Comparison of ENCODE assay signal across 8 cellular contexts in genomic region chr18:9914334-9914583, GRCh38. TPM values are rescaled to one million over a fixed set of nuclear protein-coding genes. Genes with fewer than 3 reads are reported as not detected.
A peak's percentile ranks its signal among the peaks of the same experiment; 100 is the strongest.
DNase-seq lines count a peak whose midpoint lies in the region; ATAC-seq and TF ChIP-seq lines count a peak whose summit lies in the region.

No MANE protein-coding gene starts in this region.

- H3K9me3 ChIP-seq in Peyer's patch: no peaks in the 10 kb centered on the region
- no peaks in the 10 kb centered on the region for H3K9me3 ChIP-seq in fibroblast of lung (ENCODE audit: control insufficient read depth, insufficient read depth, low read depth, low read length)

- H3K27me3 ChIP-seq in Peyer's patch (no peaks in the 10 kb centered on the region), fibroblast of lung (ENCODE audit: control insufficient read depth, insufficient read depth, low read length) (no peaks in the 10 kb centered on the region), rectal smooth muscle tissue (ENCODE audit: control insufficient read depth, insufficient read depth, low read length) (no peaks in the 10 kb centered on the region)

- H3K4me2 ChIP-seq in fibroblast of lung (ENCODE audit: extremely low read depth, insufficient read depth, low read length): no peak overlapping the region

- H3K27ac ChIP-seq in Peyer's patch: peak overlapping the region; percentile 97 to 100 (median 100)
- H3K27ac ChIP-seq in fibroblast of lung (ENCODE audit: insufficient read depth, low read length): peak overlapping the region; percentile 98
- H3K27ac ChIP-seq in rectal smooth muscle tissue (ENCODE audit: low read depth, low read length): peak overlapping the region; percentile 100

- H3K4me1 ChIP-seq in Peyer's patch (peaks cover 0 to 35% (median 14%) of the 10 kb centered on the region in 4 donors), fibroblast of lung (ENCODE audit: control insufficient read depth, extremely low read depth, insufficient read depth, low read length) (peaks cover 10% of the 10 kb centered on the region), rectal smooth muscle tissue (ENCODE audit: control insufficient read depth, insufficient read depth, low read length) (peaks cover 24% of the 10 kb centered on the region)

- H3K79me2 ChIP-seq in fibroblast of lung (ENCODE audit: control insufficient read depth, insufficient read depth, low read length): peaks cover 53% of the 10 kb centered on the region

- peak; percentile 15 for ATAC-seq in GM19468 (IDR thresholded peaks at IDR 0.05; ENCODE audit: extremely low read depth, unreplicated experiment)

- TF ChIP-seq CTCF in AG10803 (conservative IDR thresholded peaks at IDR 0.05; ENCODE audit: low read length) (no peak), Peyer's patch (IDR thresholded peaks at IDR 0.05) (no peak), fibroblast of lung (conservative IDR thresholded peaks at IDR 0.05 in 1 of 2, IDR thresholded peaks at IDR 0.05 in 1 of 2; ENCODE audit: low read depth in 1 of 2, low read length in 2 of 2) (no peak)

- peak overlapping the region; percentile 98 for H3K9ac ChIP-seq in fibroblast of lung (ENCODE audit: insufficient read depth, low read length)
- peak overlapping the region; percentile 61 for H3K9ac ChIP-seq in rectal smooth muscle tissue (ENCODE audit: low read length)

- peak overlapping the region; percentile 45 for H2AFZ ChIP-seq in fibroblast of lung (ENCODE audit: low read length)

- peaks cover 19% of the 10 kb centered on the region for H4K20me1 ChIP-seq in fibroblast of lung (ENCODE audit: control insufficient read depth, extremely low read depth, insufficient read depth, low read length)

- no peak for TF ChIP-seq POLR2A in Peyer's patch (IDR thresholded peaks at IDR 0.05)

- H3K36me3 ChIP-seq in Peyer's patch (no peaks in the 10 kb centered on the region), fibroblast of lung (ENCODE audit: control insufficient read depth, insufficient read depth, low read length) (no peaks in the 10 kb centered on the region), rectal smooth muscle tissue (ENCODE audit: control insufficient read depth, insufficient read depth, low read length) (no peaks in the 10 kb centered on the region)

- peak overlapping the region; percentile 77 for H3K4me3 ChIP-seq in AG10803 (ENCODE audit: low read length)
- peak overlapping the region; percentile 90 to 99 (median 95) for H3K4me3 ChIP-seq in Peyer's patch
- peak overlapping the region; percentile 35 to 80 (median 72) for H3K4me3 ChIP-seq in fibroblast of lung (replicated peaks in 1 of 4; ENCODE audit: control extremely low read depth in 1 of 4, insufficient read depth in 1 of 4, low read depth in 3 of 4, low read length in 4 of 4)
- H3K4me3 ChIP-seq in rectal smooth muscle tissue (ENCODE audit: low read length): peak overlapping the region; percentile 88

- DNase-seq in AG10803 (ENCODE audit: low read depth): peak; percentile 29
- no peak for DNase-seq in Peyer's patch
- DNase-seq in fibroblast of lung (ENCODE audit: low read depth in 2 of 2): no peak
- no peak for DNase-seq in UCSD-AML1 (lab: John Stamatoyannopoulos, UW; ENCODE audit: unreplicated experiment)
- DNase-seq in superior temporal gyrus (ENCODE audit: extremely low spot score): no peak
- DNase-seq in 8988T: no peak

RNA-seq across cellular contexts. Expression of gene VAPA, which starts 0.4 kb away (rescaled TPM):
- total RNA-seq in Peyer's patch (100 to 1,000 TPM; 155 to 232 (median 219) TPM), fibroblast of lung (181 and 235 TPM in 2 replicates)
- 420 and 425 TPM in 2 replicates for polyA plus RNA-seq in fibroblast of lung
- polyA plus RNA-seq in fibroblast of lung (2012): 144 and 159 TPM in 2 replicates
- 16.2 and 21.8 TPM in 2 replicates for polyA minus RNA-seq in fibroblast of lung (ENCODE audit: low replicate concordance)

RNA-seq across cellular contexts. Expression of gene TXNDC2, which starts 28.5 kb away (rescaled TPM):
- total RNA-seq in Peyer's patch: not detected
- not detected in 2 replicates for total RNA-seq in fibroblast of lung
- polyA plus RNA-seq in fibroblast of lung: 0.11 and 0.15 TPM in 2 replicates
- polyA plus RNA-seq in fibroblast of lung (2012): 0.06 and 0.12 TPM in 2 replicates
- polyA minus RNA-seq in fibroblast of lung (ENCODE audit: low replicate concordance): not detected in 2 replicates
